18 cellular contexts compared by ENCODE assay signal in genomic region chr1:204601979-204602653, GRCh38.
DNase-seq lines count a peak whose midpoint lies in the region; ATAC-seq and TF ChIP-seq lines count a peak whose summit lies in the region.
"Had no signal": no experiment of that assay in that cellular context is flagged by ENCODE, and none has a peak within 500 bp of the region (broad histone marks: within the 10 kb centered on the region; RNA-seq: fewer than 3 reads in every experiment).

No MANE protein-coding gene starts in this region.

- no peaks in the 10 kb centered on the region for H3K36me3 ChIP-seq in iPS-20b (ENCODE audit: insufficient read depth, low read depth, low read length)
- no peaks in the 10 kb centered on the region for H3K36me3 ChIP-seq in CD8-positive, alpha-beta T cell (ENCODE audit: insufficient read depth, low read length)
- H3K36me3 ChIP-seq: SJCRH30 had no signal

- H3K4me1 ChIP-seq in iPS-20b (ENCODE audit: insufficient read depth, low read length), result peaks cover 13% of the 10 kb centered on the region
- no peaks in the 10 kb centered on the region for H3K4me1 ChIP-seq in CD8-positive, alpha-beta T cell (ENCODE audit: insufficient read depth, low read length)
- H3K4me1 ChIP-seq: SJCRH30 had no signal

- intact Hi-C loops in CD8-positive, alpha-beta T cell (cut with DNase I, micrococcal nuclease), result no loop called here

- CTCF ChIA-PET in CD8-positive, alpha-beta T cell (lab: Charles Lee), result no interaction called here

- H3K27me3 ChIP-seq in iPS-20b (ENCODE audit: insufficient read depth, low read length), result peaks cover 3% of the 10 kb centered on the region; the same call in 1 of the 2 replicates
- H3K27me3 ChIP-seq in CD8-positive, alpha-beta T cell (ENCODE audit: insufficient read depth, low read length), result no peaks in the 10 kb centered on the region

- H3K27ac ChIP-seq in iPS-20b (ENCODE audit: low read length), result no peak overlapping the region
- H3K27ac ChIP-seq in CD8-positive, alpha-beta T cell (ENCODE audit: low read depth, low read length), result no peak overlapping the region
- H3K27ac ChIP-seq: 22Rv1, SJCRH30 had no signal

- H3K36me3 Mint-ChIP-seq in CD8-positive, alpha-beta T cell, result peaks cover 27% of the 10 kb centered on the region

- no peak overlapping the region for H3K4me3 Mint-ChIP-seq in CD8-positive, alpha-beta T cell
- H3K4me3 Mint-ChIP-seq: T-helper 1 cell treated with Interleukin-12 subunit alpha and Interleukin-12 subunit beta and Interleukin-4 antibody, amounts not matched to agents 30 μg/mL and 1 μg/mL, for 36 hours had no signal

- POLR2A ChIA-PET in CD8-positive, alpha-beta T cell (lab: Charles Lee), result no interaction called here

- no peak overlapping the region for H3K27ac Mint-ChIP-seq in CD8-positive, alpha-beta T cell
- H3K27ac Mint-ChIP-seq: T-helper 1 cell treated with Interleukin-12 subunit alpha and Interleukin-12 subunit beta and Interleukin-4 antibody, amounts not matched to agents 30 μg/mL and 1 μg/mL, for 36 hours had no signal

- H3K27me3 Mint-ChIP-seq in CD8-positive, alpha-beta T cell (ENCODE audit: low read depth), result peaks cover 2% of the 10 kb centered on the region

- 0 out of 2 replicates have a peak overlapping the region, but pooled peaks have one; percentile 25 for H3K9ac ChIP-seq in iPS-20b (ENCODE audit: low read depth, low read length)

- TF ChIP-seq CTCF in CD8-positive, alpha-beta T cell (IDR thresholded peaks at IDR 0.05), result no peak

- H3K4me3 ChIP-seq in iPS-20b (ENCODE audit: low read length), result 0 out of 2 replicates have a peak overlapping the region, but pooled peaks have one; percentile 31
- H3K4me3 ChIP-seq in CD8-positive, alpha-beta T cell (ENCODE audit: low read depth, low read length), result no peak overlapping the region
- H3K4me3 ChIP-seq: GM12878, SJCRH30 had no signal

- no peaks in the 10 kb centered on the region for H3K9me3 Mint-ChIP-seq in CD8-positive, alpha-beta T cell
- H3K9me3 Mint-ChIP-seq: T-helper 1 cell treated with Interleukin-12 subunit alpha and Interleukin-12 subunit beta and Interleukin-4 antibody, amounts not matched to agents 30 μg/mL and 1 μg/mL, for 36 hours had no signal

- H3K4me1 Mint-ChIP-seq in CD8-positive, alpha-beta T cell (ENCODE audit: low read depth), result no peaks in the 10 kb centered on the region

- no peak for ATAC-seq in CD8-positive, alpha-beta T cell
- no peak for ATAC-seq in GM21737 (IDR thresholded peaks at IDR 0.05; ENCODE audit: unreplicated experiment)
- ATAC-seq: GM12878, Panc1 had no signal

- no peaks in the 10 kb centered on the region for H3K9me3 ChIP-seq in iPS-20b (ENCODE audit: insufficient read depth, low read depth, low read length)
- no peaks in the 10 kb centered on the region for H3K9me3 ChIP-seq in CD8-positive, alpha-beta T cell (ENCODE audit: low read length)

- peak in 2 of 3 experiments; percentile 37 to 70 for DNase-seq in NCI-H1417 (lab: John Stamatoyannopoulos, UW)
- no peak for DNase-seq in NCI-H1417 treated with DMSO at 0.1 percent for 48 hours (lab: John Stamatoyannopoulos, UW)
- peak; percentile 54 for DNase-seq in NCI-H2227 treated with DMSO at 0.1 percent for 48 hours (lab: John Stamatoyannopoulos, UW)
- DNase-seq in CD8-positive, alpha-beta T cell, result no peak
- DNase-seq in NK-92 treated with Interleukin-12 subunit alpha and Interleukin-12 subunit beta, amount 100 ng/mL, for 24 hours (lab: John Stamatoyannopoulos, UW), result no peak
- no peak for DNase-seq in NCI-H524 (lab: John Stamatoyannopoulos, UW)
- DNase-seq: COR-L47, GOT3, NCI-H1436, NCI-H2081, NCI-H510A, SJCRH30 had no signal

Comparison
In these comparisons a context has a peak if more than half of its experiments do, and no peak if none do; other contexts are left out.
1. DNase-seq: peak in NCI-H1417 (2 of 3) and NCI-H2227 treated with DMSO at 0.1 percent for 48 hours (single experiment); none in NCI-H1417 treated with DMSO at 0.1 percent for 48 hours (single experiment), CD8-positive, alpha-beta T cell (0 of 7), NK-92 treated with Interleukin-12 subunit alpha and Interleukin-12 subunit beta, amount 100 ng/mL, for 24 hours (single experiment) and NCI-H524 (0 of 2).